8 cellular contexts compared by ENCODE assay signal in the genomic region with DNA sequence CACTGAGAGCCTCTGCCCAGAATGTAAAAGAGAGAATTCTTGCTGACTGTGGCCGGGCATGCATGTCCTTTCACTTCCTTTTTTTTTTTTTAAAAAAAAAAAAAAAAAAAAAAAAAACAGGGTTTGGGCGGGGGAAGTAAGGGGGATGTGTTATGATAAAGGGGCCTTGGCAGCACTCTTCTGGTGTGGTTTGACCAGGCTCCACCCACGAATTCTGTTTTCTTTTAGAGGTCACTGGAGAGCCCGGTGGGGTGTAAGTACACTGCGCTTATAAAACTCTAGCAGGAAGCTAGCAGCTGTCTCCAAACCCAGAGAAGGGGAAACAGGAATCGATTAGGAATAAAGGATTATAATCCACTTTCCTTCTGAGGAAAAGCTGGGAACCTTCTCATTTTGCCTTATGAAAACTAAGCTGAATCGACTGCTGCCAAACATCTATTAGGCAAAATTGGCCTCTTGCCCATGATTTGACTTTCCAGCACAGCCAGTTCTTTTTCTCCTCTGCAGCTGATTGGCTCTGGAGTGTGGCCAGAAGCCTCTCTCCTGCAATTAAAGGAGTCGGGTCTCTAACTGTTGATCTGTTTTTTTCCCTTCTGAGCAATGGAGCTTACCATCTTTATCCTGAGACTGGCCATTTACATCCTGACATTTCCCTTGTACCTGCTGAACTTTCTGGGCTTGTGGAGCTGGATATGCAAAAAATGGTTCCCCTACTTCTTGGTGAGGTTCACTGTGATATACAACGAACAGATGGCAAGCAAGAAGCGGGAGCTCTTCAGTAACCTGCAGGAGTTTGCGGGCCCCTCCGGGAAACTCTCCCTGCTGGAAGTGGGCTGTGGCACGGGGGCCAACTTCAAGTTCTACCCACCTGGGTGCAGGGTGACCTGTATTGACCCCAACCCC. TPM values are rescaled to one million over a fixed set of nuclear protein-coding genes. Genes with fewer than 3 reads are reported as not detected.
DNase-seq lines count a peak whose midpoint lies in the region; ATAC-seq and TF ChIP-seq lines count a peak whose summit lies in the region.

No MANE protein-coding gene starts in this region.

- peak; percentile 74 for DNase-seq in activated CD4-positive, alpha-beta T cell treated with anti-CD3 and anti-CD28 coated beads, Interleukin-2, amount 10 ng/mL, durations not matched to agents 24 days and 14 days
- no peak for DNase-seq in activated CD4-positive, alpha-beta T cell treated with anti-CD3 and anti-CD28 coated beads, Interleukin-2, amount 50 U/mL, for 1 hour
- DNase-seq in GM23338 (ENCODE audit: low spot score) (peak; percentile 66), OCI-M1 (lab: John Stamatoyannopoulos, UW) (peak; percentile 97), breast epithelium (ENCODE audit: low spot score in 2 of 2) (peak; percentile 84 to 90), retinal pigment epithelial cell (ENCODE audit: low read depth) (peak; percentile 83)
- peak; percentile 61 for DNase-seq in Jurkat, Clone E6-1 (ENCODE audit: low read depth, low spot score)

- H3K36me3 ChIP-seq in GM23338 (ENCODE audit: insufficient read depth) (no peaks in the 10 kb centered on the region), breast epithelium (no peaks in the 10 kb centered on the region), iPS-18a (ENCODE audit: control insufficient read depth, low read depth, low read length) (no peaks in the 10 kb centered on the region)

- H3K4me3 ChIP-seq in GM23338 (peak overlapping the region; percentile 63), breast epithelium (peak overlapping the region; percentile 82 to 88 (median 87)), iPS-18a (ENCODE audit: low read length) (peak overlapping the region; percentile 47), retinal pigment epithelial cell (ENCODE audit: low read length) (peak overlapping the region; percentile 27)
- peak overlapping the region; percentile 47 for H3K4me3 ChIP-seq in Jurkat, Clone E6-1 (ENCODE audit: low read length)

- H3K4me1 ChIP-seq in GM23338 (ENCODE audit: insufficient read depth) (peaks cover 63% of the 10 kb centered on the region), breast epithelium (peaks cover 0 to 8% of the 10 kb centered on the region in 2 donors), iPS-18a (ENCODE audit: control insufficient read depth, low read depth, low read length) (peaks cover 43% of the 10 kb centered on the region)

- H3K9me3 Mint-ChIP-seq in activated CD4-positive, alpha-beta T cell treated with anti-CD3 and anti-CD28 coated beads, Interleukin-2, amount 10 ng/mL, durations not matched to agents 24 days and 14 days = no peaks in the 10 kb centered on the region
- H3K9me3 Mint-ChIP-seq in GM23338 = no peaks in the 10 kb centered on the region

- peak overlapping the region; percentile 64 for H3K4me3 Mint-ChIP-seq in activated CD4-positive, alpha-beta T cell treated with anti-CD3 and anti-CD28 coated beads, Interleukin-2, amount 10 ng/mL, durations not matched to agents 24 days and 14 days
- peak overlapping the region; percentile 82 for H3K4me3 Mint-ChIP-seq in GM23338

- intact Hi-C loops in activated CD4-positive, alpha-beta T cell treated with anti-CD3 and anti-CD28 coated beads, Interleukin-2, amount 10 ng/mL, durations not matched to agents 24 days and 14 days (cut with micrococcal nuclease) = no loop called here
- intact Hi-C loops in breast epithelium (cut with DNase I; ENCODE audit: low total_unique reads) = no loop called here

- H3K27ac ChIP-seq in GM23338 (ENCODE audit: low read depth) (peak overlapping the region; percentile 91), breast epithelium (peak overlapping the region; percentile 89 to 91), iPS-18a (ENCODE audit: low read length) (peak overlapping the region; percentile 38)

- no peak for TF ChIP-seq CTCF in GM23338 (conservative IDR thresholded peaks at IDR 0.05; ENCODE audit: low read depth in 2 of 2)
- no peak for TF ChIP-seq CTCF in breast epithelium (IDR thresholded peaks at IDR 0.05)
- no peak for TF ChIP-seq CTCF in retinal pigment epithelial cell (conservative IDR thresholded peaks at IDR 0.05; ENCODE audit: low read depth, low read length)

- H3K9me3 ChIP-seq in breast epithelium (no peaks in the 10 kb centered on the region), iPS-18a (ENCODE audit: control insufficient read depth, low read depth, low read length) (no peaks in the 10 kb centered on the region)

- H3K27ac Mint-ChIP-seq in activated CD4-positive, alpha-beta T cell treated with anti-CD3 and anti-CD28 coated beads, Interleukin-2, amount 10 ng/mL, durations not matched to agents 24 days and 14 days = peak overlapping the region; percentile 53
- H3K27ac Mint-ChIP-seq in GM23338 = peak overlapping the region; percentile 88

- no peak overlapping the region; the same call in 1 of the 2 replicates for H2AFZ ChIP-seq in GM23338

- TF ChIP-seq POLR2A in breast epithelium (IDR thresholded peaks at IDR 0.05) = no peak

- H4K20me1 ChIP-seq in GM23338 (replicated peaks; ENCODE audit: insufficient read depth) = no peaks in the 10 kb centered on the region

- peak overlapping the region; percentile 38 for H3K9ac ChIP-seq in iPS-18a (ENCODE audit: low read length)

- H3K27me3 Mint-ChIP-seq in activated CD4-positive, alpha-beta T cell treated with anti-CD3 and anti-CD28 coated beads, Interleukin-2, amount 10 ng/mL, durations not matched to agents 24 days and 14 days = no peaks in the 10 kb centered on the region
- H3K27me3 Mint-ChIP-seq in GM23338 (ENCODE audit: insufficient read depth, low read depth, poor library complexity) = peaks cover 4% of the 10 kb centered on the region

- ATAC-seq in GM23338 = peak; percentile 74

- peaks cover 45% of the 10 kb centered on the region for H3K79me2 ChIP-seq in GM23338 (replicated peaks; ENCODE audit: insufficient read depth)

- H3K36me3 Mint-ChIP-seq in activated CD4-positive, alpha-beta T cell treated with anti-CD3 and anti-CD28 coated beads, Interleukin-2, amount 10 ng/mL, durations not matched to agents 24 days and 14 days (ENCODE audit: low read depth) = no peaks in the 10 kb centered on the region
- peaks cover under 1% of the 10 kb centered on the region; the same call in 1 of the 3 replicates for H3K36me3 Mint-ChIP-seq in GM23338 (ENCODE audit: low read depth)

- peaks cover 17% of the 10 kb centered on the region for H3K4me1 Mint-ChIP-seq in activated CD4-positive, alpha-beta T cell treated with anti-CD3 and anti-CD28 coated beads, Interleukin-2, amount 10 ng/mL, durations not matched to agents 24 days and 14 days
- peaks cover 44% of the 10 kb centered on the region for H3K4me1 Mint-ChIP-seq in GM23338

- H3K27me3 ChIP-seq in GM23338 (ENCODE audit: insufficient read depth) (no peaks in the 10 kb centered on the region), breast epithelium (no peaks in the 10 kb centered on the region), iPS-18a (ENCODE audit: control insufficient read depth, insufficient read depth, low read length) (no peaks in the 10 kb centered on the region)

- H3K9me2 ChIP-seq in GM23338 (ENCODE audit: insufficient read depth) = no peaks in the 10 kb centered on the region

- H3F3A ChIP-seq in GM23338 (replicated peaks; ENCODE audit: low read depth) = 0 out of 2 replicates have a peak, but pooled peaks cover 16% of the 10 kb centered on the region

- H3K4me2 ChIP-seq in GM23338 = peak overlapping the region; percentile 91

TF ChIP-seq in GM23338, 12 proteins besides CTCF, POLR2A, EP300 and RAD21:
- TF ChIP-seq, protein P1, sequence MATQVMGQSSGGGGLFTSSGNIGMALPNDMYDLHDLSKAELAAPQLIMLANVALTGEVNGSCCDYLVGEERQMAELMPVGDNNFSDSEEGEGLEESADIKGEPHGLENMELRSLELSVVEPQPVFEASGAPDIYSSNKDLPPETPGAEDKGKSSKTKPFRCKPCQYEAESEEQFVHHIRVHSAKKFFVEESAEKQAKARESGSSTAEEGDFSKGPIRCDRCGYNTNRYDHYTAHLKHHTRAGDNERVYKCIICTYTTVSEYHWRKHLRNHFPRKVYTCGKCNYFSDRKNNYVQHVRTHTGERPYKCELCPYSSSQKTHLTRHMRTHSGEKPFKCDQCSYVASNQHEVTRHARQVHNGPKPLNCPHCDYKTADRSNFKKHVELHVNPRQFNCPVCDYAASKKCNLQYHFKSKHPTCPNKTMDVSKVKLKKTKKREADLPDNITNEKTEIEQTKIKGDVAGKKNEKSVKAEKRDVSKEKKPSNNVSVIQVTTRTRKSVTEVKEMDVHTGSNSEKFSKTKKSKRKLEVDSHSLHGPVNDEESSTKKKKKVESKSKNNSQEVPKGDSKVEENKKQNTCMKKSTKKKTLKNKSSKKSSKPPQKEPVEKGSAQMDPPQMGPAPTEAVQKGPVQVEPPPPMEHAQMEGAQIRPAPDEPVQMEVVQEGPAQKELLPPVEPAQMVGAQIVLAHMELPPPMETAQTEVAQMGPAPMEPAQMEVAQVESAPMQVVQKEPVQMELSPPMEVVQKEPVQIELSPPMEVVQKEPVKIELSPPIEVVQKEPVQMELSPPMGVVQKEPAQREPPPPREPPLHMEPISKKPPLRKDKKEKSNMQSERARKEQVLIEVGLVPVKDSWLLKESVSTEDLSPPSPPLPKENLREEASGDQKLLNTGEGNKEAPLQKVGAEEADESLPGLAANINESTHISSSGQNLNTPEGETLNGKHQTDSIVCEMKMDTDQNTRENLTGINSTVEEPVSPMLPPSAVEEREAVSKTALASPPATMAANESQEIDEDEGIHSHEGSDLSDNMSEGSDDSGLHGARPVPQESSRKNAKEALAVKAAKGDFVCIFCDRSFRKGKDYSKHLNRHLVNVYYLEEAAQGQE (IDR thresholded peaks at IDR 0.05; ENCODE audit: unreplicated experiment) = no peak
- TF ChIP-seq ZNF331 (CRISPR knock-in tag; IDR thresholded peaks at IDR 0.05; ENCODE audit: low read depth) (0 out of 2 replicates have a peak, but pooled peaks have one; percentile 7), NANOG (IDR thresholded peaks at IDR 0.05; ENCODE audit: borderline replicate concordance) (peak; percentile 4; the same call in 1 of the 2 replicates), POLR2AphosphoS5 (IDR thresholded peaks at IDR 0.05; ENCODE audit: low read depth) (peak; percentile 15; the same call in 1 of the 2 replicates), STAT1 (IDR thresholded peaks at IDR 0.05; ENCODE audit: unreplicated experiment) (no peak)

RNA-seq across cellular contexts. Expression of a gene that starts 27.7 kb away (rescaled TPM):
- not detected in 2 replicates for total RNA-seq in activated CD4-positive, alpha-beta T cell treated with anti-CD3 and anti-CD28 coated beads, Interleukin-2, amount 10 ng/mL, durations not matched to agents 24 days and 14 days
- not detected in 2 replicates for total RNA-seq in GM23338 (2014; rRNA removed; shearing (Covaris generic))
- not detected in 2 replicates for polyA plus RNA-seq in GM23338 (2016; fragmentation: Nextera tagmentation; extraction: Ambion mirVana)
- polyA plus RNA-seq in Jurkat, Clone E6-1 (2012; ENCODE audit: insufficient read depth, insufficient read length) = not detected
- not detected for total RNA-seq in breast epithelium

Comparison
In these comparisons a context has a peak if more than half of its experiments do, and no peak if none do; other contexts are left out.
1. H3K27ac ChIP-seq: peak in every context shown above with its lines; median percentile 91 in GM23338; 90 in breast epithelium; 38 in iPS-18a.
2. H3K4me3 ChIP-seq: peak in every context shown above with its lines; median percentile 87 in breast epithelium; 63 in GM23338; 47 in Jurkat, Clone E6-1; 47 in iPS-18a; 27 in retinal pigment epithelial cell.